Comparison of ENCODE assay signal across 11 cellular contexts in the genomic region with DNA sequence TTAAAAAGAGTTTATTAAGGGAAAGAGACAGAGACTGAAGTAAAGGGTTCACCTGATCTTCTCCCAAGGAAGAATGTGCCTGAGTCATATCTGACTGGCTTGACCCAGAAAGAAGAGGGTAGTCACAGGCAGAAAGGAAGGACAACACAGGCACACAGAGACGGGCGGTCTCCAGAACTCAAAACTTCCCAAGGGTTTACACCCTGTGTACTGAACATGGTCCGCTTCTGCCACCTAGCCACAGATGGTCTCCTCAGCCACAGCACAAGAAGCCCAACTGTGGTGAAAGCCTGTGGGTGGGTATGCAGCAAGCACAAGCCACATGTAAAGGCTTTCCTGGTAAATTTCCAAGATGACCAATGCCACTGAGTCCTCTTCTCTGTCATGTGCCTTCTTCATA. TPM values are rescaled to one million over a fixed set of nuclear protein-coding genes. Genes with fewer than 3 reads are reported as not detected.
DNase-seq lines count a peak whose midpoint lies in the region; ATAC-seq, FAIRE-seq and TF ChIP-seq lines count a peak whose summit lies in the region.
"Had no signal": no experiment of that assay in that cellular context is flagged by ENCODE, and none has a peak within 500 bp of the region (broad histone marks: within the 10 kb centered on the region; RNA-seq: fewer than 3 reads in every experiment).

No MANE protein-coding gene starts in this region.

- ATAC-seq in HG03565 (IDR thresholded peaks at IDR 0.05; ENCODE audit: unreplicated experiment) = no peak

- H3K9me3 Mint-ChIP-seq in HFFc6 = no peaks in the 10 kb centered on the region; the same call in 1 of the 2 replicates
- H3K9me3 Mint-ChIP-seq in astrocyte (ENCODE audit: unreplicated experiment) = peaks cover 2% of the 10 kb centered on the region

- TF ChIP-seq CTCF in HFFc6 (IDR thresholded peaks at IDR 0.05) (peak; percentile 63; the same call in 1 of the 2 replicates), astrocyte (IDR thresholded peaks at IDR 0.05; ENCODE audit: insufficient read depth, low read depth, low read length) (peak; percentile 32), keratinocyte (optimal IDR thresholded peaks at IDR 0.05 in 1 of 3, IDR thresholded peaks at IDR 0.05 in 1 of 3, conservative IDR thresholded peaks at IDR 0.05 in 1 of 3; ENCODE audit: extremely low read depth in 1 of 3, insufficient read depth in 2 of 3, low read length in 3 of 3) (peak; percentile 21 to 65 (median 22)), coronary artery (IDR thresholded peaks at IDR 0.05) (no peak)

- H3K36me3 Mint-ChIP-seq in HFFc6 (ENCODE audit: low read depth) (peaks cover 4% of the 10 kb centered on the region), astrocyte (ENCODE audit: low read depth, unreplicated experiment) (peaks cover 3% of the 10 kb centered on the region)

- FAIRE-seq in astrocyte (lab: Jason Lieb, UNC) (no peak), keratinocyte (lab: Jason Lieb, UNC) (peak; percentile 64)

- H3K27ac Mint-ChIP-seq in HFFc6 (no peak overlapping the region; the same call in 1 of the 2 replicates), astrocyte (ENCODE audit: unreplicated experiment) (peak overlapping the region; percentile 21)
- H3K27ac Mint-ChIP-seq: nephron progenitor cell had no signal

- DNase-seq in AG08395 (ENCODE audit: low spot score) = peak; percentile 72
- peak; percentile 65 for DNase-seq in HFFc6
- DNase-seq in astrocyte (ENCODE audit: low read depth) = peak; percentile 66
- DNase-seq in keratinocyte (ENCODE audit: low read depth, low spot score) = no peak
- DNase-seq in T-helper 9 cell = no peak
- no peak for DNase-seq in coronary artery (ENCODE audit: low spot score)
- DNase-seq in OCI-M1 (lab: John Stamatoyannopoulos, UW) = no peak
- DNase-seq: colonic mucosa, nephron progenitor cell had no signal

- H3K36me3 ChIP-seq in astrocyte (ENCODE audit: insufficient read depth, low read length) = no peaks in the 10 kb centered on the region
- H3K36me3 ChIP-seq in keratinocyte (ENCODE audit: control insufficient read depth in 2 of 2, extremely low read depth in 1 of 2, insufficient read depth in 2 of 2, low read length in 2 of 2) = no peaks in the 10 kb centered on the region
- H3K36me3 ChIP-seq: colonic mucosa had no signal

- H4K20me1 ChIP-seq in astrocyte (ENCODE audit: insufficient read depth, low read length) = no peaks in the 10 kb centered on the region
- H4K20me1 ChIP-seq in keratinocyte (ENCODE audit: control insufficient read depth, extremely low read depth, insufficient read depth, low read length) = no peaks in the 10 kb centered on the region

- H3K27me3 Mint-ChIP-seq in HFFc6 (ENCODE audit: insufficient read depth) = peaks cover 4% of the 10 kb centered on the region
- H3K27me3 Mint-ChIP-seq in astrocyte (ENCODE audit: low read depth, unreplicated experiment) = peaks cover 5% of the 10 kb centered on the region

- no peak overlapping the region for H3K4me3 ChIP-seq in astrocyte (ENCODE audit: insufficient read depth, low read depth, low read length)
- no peak overlapping the region for H3K4me3 ChIP-seq in keratinocyte (ENCODE audit: control insufficient read depth in 2 of 3, extremely low read depth in 1 of 3, insufficient read depth in 2 of 3, low read depth in 1 of 3, low read length in 3 of 3)
- H3K4me3 ChIP-seq in coronary artery = no peak overlapping the region
- H3K4me3 ChIP-seq: colonic mucosa had no signal

- dilution Hi-C loops in keratinocyte (cut with MboI; ENCODE audit: extremely low pct_ligation_motif_present, low sequenced_read_pairs) = no loop called here

- no peaks in the 10 kb centered on the region for H3K79me2 ChIP-seq in astrocyte (ENCODE audit: insufficient read depth, low read length)
- no peaks in the 10 kb centered on the region for H3K79me2 ChIP-seq in keratinocyte (ENCODE audit: control insufficient read depth, insufficient read depth, low read length)

- no peaks in the 10 kb centered on the region for H3K9me1 ChIP-seq in keratinocyte (ENCODE audit: control insufficient read depth, extremely low read depth, insufficient read depth, low read length)

- H2AFZ ChIP-seq in astrocyte (ENCODE audit: low read depth, low read length) = no peak overlapping the region
- no peak overlapping the region for H2AFZ ChIP-seq in keratinocyte (ENCODE audit: control insufficient read depth, low read length)

- H3K27me3 ChIP-seq in astrocyte (ENCODE audit: insufficient read depth, low read length) (no peaks in the 10 kb centered on the region), keratinocyte (ENCODE audit: control insufficient read depth, extremely low read depth, insufficient read depth, low read length) (no peaks in the 10 kb centered on the region)
- H3K27me3 ChIP-seq: colonic mucosa had no signal

- H3K4me1 Mint-ChIP-seq in HFFc6 (ENCODE audit: low read depth) (peaks cover 29% of the 10 kb centered on the region), astrocyte (ENCODE audit: low read depth, unreplicated experiment) (peaks cover 9% of the 10 kb centered on the region)

- H3K9ac ChIP-seq in astrocyte (ENCODE audit: low read length) (no peak overlapping the region), keratinocyte (ENCODE audit: control insufficient read depth, extremely low read depth, insufficient read depth, low read length) (no peak overlapping the region)
- H3K9ac ChIP-seq: KMS-11 had no signal

- no peaks in the 10 kb centered on the region for H3K4me1 ChIP-seq in astrocyte (ENCODE audit: insufficient read depth, low read length)
- H3K4me1 ChIP-seq in keratinocyte (ENCODE audit: control insufficient read depth, extremely low read depth, insufficient read depth, low read length) = peaks cover 29% of the 10 kb centered on the region
- H3K4me1 ChIP-seq: colonic mucosa had no signal

- H3K9me3 ChIP-seq in astrocyte (ENCODE audit: insufficient read depth, low read depth, low read length) (no peaks in the 10 kb centered on the region), keratinocyte (ENCODE audit: control insufficient read depth, low read depth, low read length) (peaks cover 2% of the 10 kb centered on the region)
- H3K9me3 ChIP-seq: colonic mucosa had no signal

- H3K4me2 ChIP-seq in astrocyte (ENCODE audit: low read length) = no peak overlapping the region
- peak overlapping the region; percentile 39 for H3K4me2 ChIP-seq in keratinocyte (ENCODE audit: control insufficient read depth, extremely low read depth, insufficient read depth, low read depth, low read length)
- H3K4me2 ChIP-seq: KMS-11 had no signal

- H3K27ac ChIP-seq in astrocyte (ENCODE audit: low read depth, low read length) (no peak overlapping the region), keratinocyte (ENCODE audit: control insufficient read depth, insufficient read depth, low read length) (peak overlapping the region; percentile 16), coronary artery (no peak overlapping the region)
- H3K27ac ChIP-seq: colonic mucosa, KMS-11 had no signal

- H3K4me3 Mint-ChIP-seq in HFFc6 (no peak overlapping the region), astrocyte (ENCODE audit: unreplicated experiment) (no peak overlapping the region)
- H3K4me3 Mint-ChIP-seq: nephron progenitor cell had no signal

RNA-seq across cellular contexts. Expression of gene UNC5CL, which starts 17.2 kb away (rescaled TPM):
- not detected for total RNA-seq in HFFc6 (2021; fragmentation: NEBNext Ultra II Directional; extraction: Animal tissue kit (Norgen Biotek cat#: 25700))
- 0.27 and 0.29 TPM in 2 replicates for total RNA-seq in astrocyte
- 0.23 to 0.50 TPM (median 0.34 TPM) in 3 replicates for polyA plus RNA-seq in keratinocyte
- 0.41 TPM for polyA plus RNA-seq in keratinocyte (2011; ENCODE audit: low read depth)
- 0.17 and 0.25 TPM in 2 replicates for polyA plus RNA-seq in keratinocyte (2011; cell fraction: cytosol; rRNA removed)
- polyA plus RNA-seq in keratinocyte (2011; cell fraction: nucleus; rRNA removed) = 3.1 and 3.6 TPM in 2 replicates
- 0.24 and 0.71 TPM in 2 replicates for polyA plus RNA-seq in keratinocyte (2012; ENCODE audit: low replicate concordance)
- 0.13 to 0.42 TPM in 2 of 3 replicates, not detected in the other for polyA minus RNA-seq in keratinocyte
- polyA minus RNA-seq in keratinocyte (2011; cell fraction: cytosol; rRNA and poly(A)+ RNA removed) = not detected
- 0.95 and 1.4 TPM in 2 replicates for polyA minus RNA-seq in keratinocyte (2011; cell fraction: nucleus; rRNA and poly(A)+ RNA removed)

RNA-seq across cellular contexts. Expression of gene TSPO2, which starts 20.4 kb away (rescaled TPM):
- total RNA-seq in HFFc6 (2021; fragmentation: NEBNext Ultra II Directional; extraction: Animal tissue kit (Norgen Biotek cat#: 25700)) = not detected
- total RNA-seq in astrocyte = not detected in 2 replicates
- not detected in 3 replicates for polyA plus RNA-seq in keratinocyte
- not detected for polyA plus RNA-seq in keratinocyte (2011; ENCODE audit: low read depth)
- not detected in 2 replicates for polyA plus RNA-seq in keratinocyte (2011; cell fraction: cytosol; rRNA removed)
- not detected in 2 replicates for polyA plus RNA-seq in keratinocyte (2011; cell fraction: nucleus; rRNA removed)
- not detected in 2 replicates for polyA plus RNA-seq in keratinocyte (2012; ENCODE audit: low replicate concordance)
- polyA minus RNA-seq in keratinocyte = not detected in 3 replicates
- polyA minus RNA-seq in keratinocyte (2011; cell fraction: cytosol; rRNA and poly(A)+ RNA removed) = not detected
- polyA minus RNA-seq in keratinocyte (2011; cell fraction: nucleus; rRNA and poly(A)+ RNA removed) = not detected in 2 replicates
- total RNA-seq: colonic mucosa had no signal

RNA-seq across cellular contexts. Expression of gene APOBEC2, which starts 31.2 kb away (rescaled TPM):
- total RNA-seq in HFFc6 (2021; fragmentation: NEBNext Ultra II Directional; extraction: Animal tissue kit (Norgen Biotek cat#: 25700)) = not detected
- total RNA-seq in astrocyte = not detected in 2 replicates
- 0.05 TPM in 1 of 3 replicates, not detected in the others for polyA plus RNA-seq in keratinocyte
- not detected for polyA plus RNA-seq in keratinocyte (2011; ENCODE audit: low read depth)
- polyA plus RNA-seq in keratinocyte (2011; cell fraction: cytosol; rRNA removed) = 0.10 TPM in 1 of 2 replicates, not detected in the other
- not detected in 2 replicates for polyA plus RNA-seq in keratinocyte (2011; cell fraction: nucleus; rRNA removed)
- polyA plus RNA-seq in keratinocyte (2012; ENCODE audit: low replicate concordance) = not detected in 2 replicates
- not detected in 3 replicates for polyA minus RNA-seq in keratinocyte
- polyA minus RNA-seq in keratinocyte (2011; cell fraction: cytosol; rRNA and poly(A)+ RNA removed) = not detected
- not detected in 2 replicates for polyA minus RNA-seq in keratinocyte (2011; cell fraction: nucleus; rRNA and poly(A)+ RNA removed)

RNA-seq across cellular contexts. Expression of gene OARD1, which starts 50.3 kb away (rescaled TPM):
- total RNA-seq in HFFc6 (2021; fragmentation: NEBNext Ultra II Directional; extraction: Animal tissue kit (Norgen Biotek cat#: 25700)) = 10 to 100 TPM; 10.9 to 14.2 (median 11.8) TPM
- 10.6 and 14.3 TPM in 2 replicates for total RNA-seq in astrocyte
- 12.7 to 20.3 TPM (median 13.1 TPM) in 3 replicates for polyA plus RNA-seq in keratinocyte
- polyA plus RNA-seq in keratinocyte (2011; ENCODE audit: low read depth) = 24.7 TPM
- 15.2 and 16.2 TPM in 2 replicates for polyA plus RNA-seq in keratinocyte (2011; cell fraction: cytosol; rRNA removed)
- polyA plus RNA-seq in keratinocyte (2011; cell fraction: nucleus; rRNA removed) = 12.4 and 13.8 TPM in 2 replicates
- 19.0 and 20.1 TPM in 2 replicates for polyA plus RNA-seq in keratinocyte (2012; ENCODE audit: low replicate concordance)
- polyA minus RNA-seq in keratinocyte = 4.6 to 7.1 TPM (median 6.2 TPM) in 3 replicates
- polyA minus RNA-seq in keratinocyte (2011; cell fraction: cytosol; rRNA and poly(A)+ RNA removed) = 4.0 TPM
- 3.2 and 13.0 TPM in 2 replicates for polyA minus RNA-seq in keratinocyte (2011; cell fraction: nucleus; rRNA and poly(A)+ RNA removed)

RNA-seq across cellular contexts. Expression of gene NFYA, which starts 50.9 kb away (rescaled TPM):
- 10 to 100 TPM; 14.9 to 20.0 (median 16.7) TPM for total RNA-seq in HFFc6 (2021; fragmentation: NEBNext Ultra II Directional; extraction: Animal tissue kit (Norgen Biotek cat#: 25700))
- total RNA-seq in astrocyte = 26.7 and 27.8 TPM in 2 replicates
- 13.6 to 22.1 TPM (median 17.1 TPM) in 3 replicates for polyA plus RNA-seq in keratinocyte
- 13.3 TPM for polyA plus RNA-seq in keratinocyte (2011; ENCODE audit: low read depth)
- polyA plus RNA-seq in keratinocyte (2011; cell fraction: cytosol; rRNA removed) = 9.7 and 9.8 TPM in 2 replicates
- polyA plus RNA-seq in keratinocyte (2011; cell fraction: nucleus; rRNA removed) = 33.7 and 38.7 TPM in 2 replicates
- polyA plus RNA-seq in keratinocyte (2012; ENCODE audit: low replicate concordance) = 15.0 and 19.8 TPM in 2 replicates
- polyA minus RNA-seq in keratinocyte = 39.9 to 58.8 TPM (median 52.6 TPM) in 3 replicates
- 13.6 TPM for polyA minus RNA-seq in keratinocyte (2011; cell fraction: cytosol; rRNA and poly(A)+ RNA removed)
- polyA minus RNA-seq in keratinocyte (2011; cell fraction: nucleus; rRNA and poly(A)+ RNA removed) = 25.0 and 42.0 TPM in 2 replicates

Comparison
In these comparisons a context has a peak if more than half of its experiments do, and no peak if none do; other contexts are left out.
1. DNase-seq: peak in AG08395 (single experiment), HFFc6 (single experiment) and astrocyte (single experiment); none in keratinocyte (single experiment), T-helper 9 cell (single experiment), coronary artery (single experiment) and OCI-M1 (single experiment).